8 cellular contexts compared by ENCODE assay signal in the genomic region with DNA sequence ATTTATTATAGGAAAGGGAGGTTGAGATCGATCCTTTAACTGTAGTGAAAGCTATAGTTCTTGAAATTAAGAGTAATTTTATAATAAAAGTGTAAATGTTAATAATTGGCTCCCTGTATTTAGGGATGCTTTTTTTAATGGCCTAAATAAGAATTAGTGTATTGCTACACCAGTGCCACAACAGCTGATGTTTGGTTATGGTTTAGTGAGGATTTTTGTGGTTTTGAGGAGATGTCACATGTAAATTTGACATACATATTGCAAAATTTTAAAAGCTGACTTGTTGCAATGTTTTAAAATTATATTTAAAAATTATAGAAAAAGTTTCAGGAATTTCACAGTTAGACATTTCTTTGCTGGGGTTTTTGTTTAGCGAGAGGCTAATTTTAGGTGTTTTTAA. TPM values are rescaled to one million over a fixed set of nuclear protein-coding genes. Genes with fewer than 3 reads are reported as not detected.
A peak's percentile ranks its signal among the peaks of the same experiment; 100 is the strongest.
DNase-seq lines count a peak whose midpoint lies in the region; ATAC-seq, FAIRE-seq and TF ChIP-seq lines count a peak whose summit lies in the region.

No MANE protein-coding gene starts in this region.

- no peak overlapping the region for H2AK5ac ChIP-seq in IMR-90 (ENCODE audit: low read depth, low read length)

- no peak overlapping the region for H2BK15ac ChIP-seq in IMR-90 (ENCODE audit: low read depth, low read length)

- no peaks in the 10 kb centered on the region; the same call in 1 of the 2 replicates for H3K9me1 ChIP-seq in IMR-90 (ENCODE audit: insufficient read depth, low read length)

- no peak overlapping the region for H3K23ac ChIP-seq in IMR-90 (ENCODE audit: low read depth, low read length)

- TF ChIP-seq POLR2A in IMR-90 (IDR thresholded peaks at IDR 0.05; ENCODE audit: low read depth, low read length): no peak
- no peak for TF ChIP-seq POLR2A in GM12892 (IDR thresholded peaks at IDR 0.05; ENCODE audit: low read depth, low read length)

- CTCF ChIA-PET in A673 (lab: Charles Lee): interaction anchor here (1.2 kb wide), 1 partner anchor 84 kb away, joined by 9 read pairs; no protein-coding TSS in a partner anchor
- CTCF ChIA-PET in IMR-90 (lab: Yijun Ruan, JAX): interaction anchor here (1.2 to 1.9 kb wide), 3 partner anchors 83 to 184 kb away, joined by 3 to 7 read pairs (median 4); no protein-coding TSS in a partner anchor

- no peak overlapping the region for H4K8ac ChIP-seq in IMR-90 (ENCODE audit: low read depth in 2 of 2, low read length in 2 of 2)

- H4K91ac ChIP-seq in IMR-90 (ENCODE audit: insufficient read depth, low read depth, low read length): no peak overlapping the region

- in situ Hi-C loops in IMR-90 (cut with MboI; ENCODE audit: low sequenced_read_pairs) (no loop called here), astrocyte of the cerebellum (cut with HindIII; ENCODE audit: low sequenced_read_pairs) (loop anchor here (5.0 kb wide), 1 partner anchor 170 kb away; no protein-coding TSS in a partner anchor)

- H4K5ac ChIP-seq in IMR-90 (ENCODE audit: low read depth, low read length): no peak overlapping the region

- no peak overlapping the region for H3K18ac ChIP-seq in IMR-90 (ENCODE audit: low read depth, low read length)

- peaks cover 2% of the 10 kb centered on the region for H3K36me3 Mint-ChIP-seq in mesothelial cell of epicardium

- peaks cover 72% of the 10 kb centered on the region for H4K20me1 ChIP-seq in IMR-90 (ENCODE audit: insufficient read depth, low read length)

- H3K9me3 ChIP-seq in A673 (ENCODE audit: low read depth, low read length, poor library complexity, severe bottlenecking): no peaks in the 10 kb centered on the region
- H3K9me3 ChIP-seq in IMR-90 (ENCODE audit: control insufficient read depth, insufficient read depth, low read length): no peaks in the 10 kb centered on the region

- H3K4me3 Mint-ChIP-seq in mesothelial cell of epicardium: peak overlapping the region; percentile 74

- H2AFZ ChIP-seq in IMR-90 (replicated peaks; ENCODE audit: low read length, poor library complexity): no peak overlapping the region

- H2AK9ac ChIP-seq in IMR-90 (replicated peaks; ENCODE audit: low read depth, low read length, poor library complexity): no peak overlapping the region

- peak overlapping the region; percentile 99; the same call in 1 of the 2 replicates for H3K4me2 ChIP-seq in IMR-90 (ENCODE audit: low read depth, low read length)

- H3K9ac ChIP-seq in IMR-90 (ENCODE audit: low read depth, low read length): peak overlapping the region; percentile 93; the same call in 1 of the 2 replicates

- H3K27ac ChIP-seq in A673 (ENCODE audit: low read depth, low read length, poor library complexity, severe bottlenecking): no peak overlapping the region
- H3K27ac ChIP-seq in IMR-90 (ENCODE audit: insufficient read depth, low read length): no peak overlapping the region

- no peak overlapping the region for H3K4ac ChIP-seq in IMR-90 (ENCODE audit: low read depth, low read length)

- intact Hi-C loops in A673 (cut with micrococcal nuclease; ENCODE audit: unreplicated experiment) (loop anchor here (5.0 kb wide), 3 partner anchors 125 to 185 kb away; no protein-coding TSS in a partner anchor), IMR-90 (cut with micrococcal nuclease) (loop anchor here (1.0 kb wide), 2 partner anchors 40 to 83 kb away; no protein-coding TSS in a partner anchor)

- H2BK5ac ChIP-seq in IMR-90 (ENCODE audit: low read depth, low read length, poor library complexity, severe bottlenecking): peak overlapping the region; percentile 95

- no peak overlapping the region for H2BK120ac ChIP-seq in IMR-90 (ENCODE audit: low read depth, low read length)

- peak overlapping the region; percentile 84 for H3K4me3 ChIP-seq in A673 (ENCODE audit: low read depth, low read length, poor library complexity, severe bottlenecking)
- H3K4me3 ChIP-seq in IMR-90 (ENCODE audit: insufficient read depth, low read depth, low read length): peak overlapping the region; percentile 76
- H3K4me3 ChIP-seq in astrocyte of the cerebellum (ENCODE audit: low read depth, low read length): peak overlapping the region; percentile 88

- no peak for DNase-seq in A673 (ENCODE audit: low spot score)
- peak; percentile 33 for DNase-seq in IMR-90
- DNase-seq in astrocyte of the cerebellum (ENCODE audit: low read depth): no peak
- DNase-seq in mesothelial cell of epicardium (ENCODE audit: low spot score in 2 of 2, unreplicated experiment in 2 of 2): no peak
- no peak for DNase-seq in GM12892 (ENCODE audit: insufficient read length)
- DNase-seq in DMS 273 (lab: John Stamatoyannopoulos, UW; ENCODE audit: unreplicated experiment): no peak
- no peak for DNase-seq in NCI-H510A treated with DMSO at 0.1 percent for 48 hours (lab: John Stamatoyannopoulos, UW)

- H3K27me3 Mint-ChIP-seq in mesothelial cell of epicardium (ENCODE audit: low read depth): no peaks in the 10 kb centered on the region

- H3K36me3 ChIP-seq in A673 (ENCODE audit: insufficient read depth, low read length, poor library complexity, severe bottlenecking) (no peaks in the 10 kb centered on the region), IMR-90 (ENCODE audit: control insufficient read depth, insufficient read depth, low read length) (peaks cover 6% of the 10 kb centered on the region)

- H3K14ac ChIP-seq in IMR-90 (replicated peaks; ENCODE audit: low read depth, low read length): no peak overlapping the region

- BruUV-seq in A673 (replicated peaks; lab: Mats Ljungman, UMichigan) (no TSS peak), IMR-90 (replicated peaks; lab: Mats Ljungman, UMichigan) (no TSS peak)

- WGBS in IMR-90 (ENCODE audit: extremely low coverage in 2 of 2, insufficient read length in 1 of 2), 2 experiments: no CpG with 5 or more reads among the region's 2 CpGs

- peak overlapping the region; percentile 91 for H3K27ac Mint-ChIP-seq in mesothelial cell of epicardium

- H3K4me1 ChIP-seq in A673 (ENCODE audit: insufficient read depth, low read length, poor library complexity, severe bottlenecking) (peaks cover 34% of the 10 kb centered on the region), IMR-90 (ENCODE audit: control insufficient read depth, insufficient read depth, low read length) (peaks cover 5% of the 10 kb centered on the region)

- H3K9me3 Mint-ChIP-seq in mesothelial cell of epicardium: no peaks in the 10 kb centered on the region

- POLR2A ChIA-PET in A673 (lab: Charles Lee; ENCODE audit: low non-redundant PET) (interaction anchor here (0.6 kb wide), 1 partner anchor 30 kb away, joined by 3 read pairs; no protein-coding TSS in a partner anchor), IMR-90 (lab: Charles Lee; ENCODE audit: unreplicated experiment) (no interaction called here)

- no peak for FAIRE-seq in GM12892 (lab: Jason Lieb, UNC)

- ATAC-seq in IMR-90 (ENCODE audit: low read depth) (no peak), GM21825 (IDR thresholded peaks at IDR 0.05; ENCODE audit: unreplicated experiment) (no peak)

- H3K27me3 ChIP-seq in A673 (replicated peaks; ENCODE audit: insufficient read depth, low read depth, low read length, poor library complexity) (no peaks in the 10 kb centered on the region), IMR-90 (ENCODE audit: control insufficient read depth, insufficient read depth, low read length) (no peaks in the 10 kb centered on the region)

- no peak overlapping the region for H2BK20ac ChIP-seq in IMR-90 (ENCODE audit: low read depth, low read length)

- TF ChIP-seq RAD21 in IMR-90 (IDR thresholded peaks at IDR 0.05; ENCODE audit: low read length): no peak

- H3K56ac ChIP-seq in IMR-90 (ENCODE audit: extremely low read depth, insufficient read depth, low read length): no peak overlapping the region

- TF ChIP-seq CTCF in A673 (conservative IDR thresholded peaks at IDR 0.05; ENCODE audit: low read depth, low read length) (no peak), IMR-90 (conservative IDR thresholded peaks at IDR 0.05; ENCODE audit: low read depth, low read length) (no peak), astrocyte of the cerebellum (IDR thresholded peaks at IDR 0.05; ENCODE audit: low read depth, low read length, missing control alignments) (no peak), mesothelial cell of epicardium (IDR thresholded peaks at IDR 0.05; ENCODE audit: unreplicated experiment) (no peak)

- peaks cover 53% of the 10 kb centered on the region for H3K4me1 Mint-ChIP-seq in mesothelial cell of epicardium

- no peaks in the 10 kb centered on the region; a peak in 1 of 4 replicates for H3K79me1 ChIP-seq in IMR-90 (ENCODE audit: low read depth in 1 of 2, low read length in 2 of 2)

- dilution Hi-C loops in IMR-90 (cut with HindIII; ENCODE audit: low sequenced_read_pairs, unreplicated experiment): no loop called here

TF ChIP-seq in IMR-90, 13 proteins besides CTCF, POLR2A, EP300 and RAD21:
- TF ChIP-seq SMC3 (IDR thresholded peaks at IDR 0.05; ENCODE audit: low read depth, low read length) (no peak), RCOR1 (IDR thresholded peaks at IDR 0.05; ENCODE audit: insufficient replicate concordance, low read length) (no peak), CEBPB (IDR thresholded peaks at IDR 0.05; ENCODE audit: low read depth, low read length) (peak; percentile 45; the same call in 1 of the 2 replicates), RFX5 (IDR thresholded peaks at IDR 0.05; ENCODE audit: low read depth, low read length) (no peak), FOS (IDR thresholded peaks at IDR 0.05; ENCODE audit: low read depth, low read length) (no peak)
- TF ChIP-seq, protein P1, sequence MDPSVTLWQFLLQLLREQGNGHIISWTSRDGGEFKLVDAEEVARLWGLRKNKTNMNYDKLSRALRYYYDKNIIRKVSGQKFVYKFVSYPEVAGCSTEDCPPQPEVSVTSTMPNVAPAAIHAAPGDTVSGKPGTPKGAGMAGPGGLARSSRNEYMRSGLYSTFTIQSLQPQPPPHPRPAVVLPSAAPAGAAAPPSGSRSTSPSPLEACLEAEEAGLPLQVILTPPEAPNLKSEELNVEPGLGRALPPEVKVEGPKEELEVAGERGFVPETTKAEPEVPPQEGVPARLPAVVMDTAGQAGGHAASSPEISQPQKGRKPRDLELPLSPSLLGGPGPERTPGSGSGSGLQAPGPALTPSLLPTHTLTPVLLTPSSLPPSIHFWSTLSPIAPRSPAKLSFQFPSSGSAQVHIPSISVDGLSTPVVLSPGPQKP (IDR thresholded peaks at IDR 0.05; ENCODE audit: borderline replicate concordance, low read depth, low read length): no peak

RNA-seq across cellular contexts. Expression of a gene that starts 3.9 kb away (rescaled TPM):
- total RNA-seq in A673 (2021) (28.8 and 28.9 TPM in 2 replicates), IMR-90 (2012; rRNA removed) (12.2 and 15.8 TPM in 2 replicates), mesothelial cell of epicardium (68.7 to 73.2 TPM (median 71.2 TPM) in 3 replicates)
- polyA plus RNA-seq in IMR-90 (2012; rRNA removed): 16.7 and 20.5 TPM in 2 replicates
- polyA plus RNA-seq in IMR-90 (2012; cell fraction: cytosol; rRNA removed): 6.3 and 8.5 TPM in 2 replicates
- 8.2 and 33.9 TPM in 2 replicates for polyA plus RNA-seq in IMR-90 (2012; cell fraction: nucleus; rRNA removed; ENCODE audit: low replicate concordance)
- polyA plus RNA-seq in GM12892 (2012; ENCODE audit: missing spikeins): 10.9 TPM
